13 cellular contexts compared by ENCODE assay signal in the genomic region with DNA sequence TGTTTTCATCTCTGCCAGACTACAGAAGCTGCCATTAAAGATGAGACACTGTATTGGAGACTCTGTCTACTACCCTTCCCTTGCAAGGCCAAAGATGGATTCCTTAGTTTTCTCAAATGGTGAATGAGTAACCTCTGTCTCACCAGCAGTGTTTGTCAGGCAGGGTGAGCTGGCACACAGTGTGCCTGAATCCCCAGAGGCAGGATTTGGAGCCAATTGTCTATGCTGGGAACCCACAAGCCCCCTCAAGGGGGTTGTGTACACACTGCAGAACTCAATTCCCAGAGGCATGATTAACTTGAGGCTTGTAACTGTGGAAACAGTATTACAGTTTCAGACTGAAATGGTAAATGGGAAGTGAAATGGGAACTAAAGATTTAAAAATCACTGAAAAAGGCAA.
DNase-seq lines count a peak whose midpoint lies in the region; ATAC-seq, FAIRE-seq and TF ChIP-seq lines count a peak whose summit lies in the region.
"Had no signal": no experiment of that assay in that cellular context is flagged by ENCODE, and none has a peak within 500 bp of the region (broad histone marks: within the 10 kb centered on the region; RNA-seq: fewer than 3 reads in every experiment).

No MANE protein-coding gene starts in this region.

- no peak overlapping the region for H3K4me3 ChIP-seq in bronchial epithelial cell (ENCODE audit: low read depth, low read length)
- H3K4me3 ChIP-seq: stomach had no signal

- H3K27me3 ChIP-seq in bronchial epithelial cell (ENCODE audit: control insufficient read depth, insufficient read depth, low read length), result no peaks in the 10 kb centered on the region
- H3K27me3 ChIP-seq: stomach had no signal

- FAIRE-seq in bronchial epithelial cell (lab: Jason Lieb, UNC) (peak; percentile 55), urothelium cell line (lab: Jason Lieb, UNC) (no peak)

- ATAC-seq in HG03571 (IDR thresholded peaks at IDR 0.05; ENCODE audit: unreplicated experiment), result no peak

- TF ChIP-seq CTCF in bronchial epithelial cell (IDR thresholded peaks at IDR 0.05; ENCODE audit: insufficient read depth, low read length, severe bottlenecking), result no peak

- H3K36me3 ChIP-seq in bronchial epithelial cell (ENCODE audit: control insufficient read depth, insufficient read depth, low read length), result no peaks in the 10 kb centered on the region
- H3K36me3 ChIP-seq: stomach had no signal

- DNase-seq in D341Med (ENCODE audit: low spot score) (peak; percentile 65), NCI-H1092 (lab: John Stamatoyannopoulos, UW) (peak; percentile 22), bronchial epithelial cell (ENCODE audit: low read depth) (peak; percentile 74), renal cortical epithelial cell (ENCODE audit: low read depth) (peak; percentile 95), urothelium cell line (ENCODE audit: low spot score) (no peak), retina (no peak)
- DNase-seq: activated CD4-positive, alpha-beta T cell treated with anti-CD3 and anti-CD28 coated beads, Interleukin-2, amount 10 ng/mL, durations not matched to agents 7 days and 5 days; activated effector memory CD4-positive, alpha-beta T cell treated with Interleukin-2 at 50 U/mL for 16 hours; central memory CD4-positive, alpha-beta T cell; COR-L47; MV-4-11; stomach had no signal

Comparison
In these comparisons a context has a peak if more than half of its experiments do, and no peak if none do; other contexts are left out.
1. DNase-seq: peak in D341Med (single experiment), NCI-H1092 (single experiment), bronchial epithelial cell (single experiment) and renal cortical epithelial cell (single experiment); none in urothelium cell line (single experiment) and retina (single experiment).